ENCODE assay signal across 8 cellular contexts in the genomic region with DNA sequence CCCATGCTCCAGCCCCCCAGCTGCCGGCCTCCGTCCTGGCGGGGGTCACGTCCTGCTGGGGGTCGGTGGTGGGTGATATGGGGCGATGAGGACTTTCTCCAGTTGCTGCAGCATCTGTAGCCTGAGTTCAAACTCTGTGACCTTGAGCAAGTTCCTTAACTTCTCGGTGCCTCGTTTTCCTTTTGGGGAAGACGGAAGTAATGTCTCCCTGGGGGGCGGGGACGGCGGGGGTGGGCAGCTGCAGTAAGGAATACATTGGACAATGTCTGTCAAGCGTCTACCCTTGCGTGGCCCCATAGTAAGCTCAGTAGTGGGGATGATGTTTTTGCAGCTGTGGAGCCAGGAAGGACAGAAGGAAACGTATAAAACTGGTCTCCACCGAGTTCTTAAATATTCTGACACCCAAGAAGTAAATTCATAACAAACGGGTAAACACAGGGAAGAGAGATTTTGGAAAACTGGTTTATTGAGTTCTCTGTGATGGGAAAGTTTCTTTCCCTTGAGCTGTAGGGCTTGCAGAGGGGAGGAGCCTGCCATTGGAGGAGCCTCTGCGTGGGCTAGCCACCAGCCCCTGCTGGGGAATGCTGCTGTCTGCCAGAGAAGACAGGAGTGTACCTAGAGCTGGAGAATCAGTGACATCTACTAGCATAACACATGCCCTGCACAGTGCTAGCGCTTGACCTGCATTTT. TPM values are rescaled to one million over a fixed set of nuclear protein-coding genes. Genes with fewer than 3 reads are reported as not detected.
DNase-seq lines count a peak whose midpoint lies in the region; ATAC-seq and TF ChIP-seq lines count a peak whose summit lies in the region.

No MANE protein-coding gene starts in this region.

- H3K27me3 Mint-ChIP-seq in CD14-positive monocyte (ENCODE audit: low read depth in 3 of 3): peaks cover 6 to 14% (median 9%) of the 10 kb centered on the region in 3 donors

- DNase-seq in CD14-positive monocyte (ENCODE audit: low spot score): peak; percentile 36
- DNase-seq in HuH-7 (ENCODE audit: low spot score): peak; percentile 61
- DNase-seq in cardiac fibroblast (ENCODE audit: low read depth in 2 of 2): peak in 1 of 2 donors; percentile 43
- DNase-seq in hippocampal formation (lab: John Stamatoyannopoulos, UW): no peak
- no peak for DNase-seq in SKM-1 (lab: John Stamatoyannopoulos, UW; ENCODE audit: unreplicated experiment)

- peak overlapping the region; percentile 91 to 94 for H3K27ac ChIP-seq in mucosa of rectum (ENCODE audit: low read depth in 2 of 2, low read length in 2 of 2)

- H3K27me3 ChIP-seq in mucosa of rectum (ENCODE audit: control insufficient read depth in 2 of 2, insufficient read depth in 2 of 2, low read length in 2 of 2): no peaks in the 10 kb centered on the region

- H3K4me1 Mint-ChIP-seq in CD14-positive monocyte: peaks cover 34% of the 10 kb centered on the region

- H3K4me3 ChIP-seq in cardiac fibroblast (replicated peaks in 1 of 2; ENCODE audit: low read depth in 2 of 2, low read length in 2 of 2) (peak overlapping the region; percentile 61 to 72), mucosa of rectum (ENCODE audit: low read length in 2 of 2) (peak overlapping the region; percentile 67 to 87)

- H3K36me3 ChIP-seq in mucosa of rectum (ENCODE audit: control insufficient read depth in 2 of 2, insufficient read depth in 2 of 2, low read length in 2 of 2): peaks cover 0 to 4% of the 10 kb centered on the region in 2 donors

- H3K36me3 Mint-ChIP-seq in CD14-positive monocyte: peaks cover 0 to 6% of the 10 kb centered on the region in 2 donors

- no peak for TF ChIP-seq CTCF in CD14-positive monocyte (IDR thresholded peaks at IDR 0.05)
- no peak for TF ChIP-seq CTCF in cardiac fibroblast (IDR thresholded peaks at IDR 0.05; ENCODE audit: low read depth, low read length)

- peak overlapping the region; percentile 82 to 85 for H3K4me3 Mint-ChIP-seq in CD14-positive monocyte

- H3K9me3 ChIP-seq in mucosa of rectum (ENCODE audit: control insufficient read depth in 2 of 2, low read length in 2 of 2): no peaks in the 10 kb centered on the region

- H3K4me1 ChIP-seq in mucosa of rectum (ENCODE audit: control insufficient read depth in 2 of 2, insufficient read depth in 2 of 2, low read length in 2 of 2): peaks cover 30 to 35% of the 10 kb centered on the region in 2 donors

- intact Hi-C loops in CD14-positive monocyte (cut with micrococcal nuclease): loop anchor here in 1 of 2 donors (5.0 to 10.0 kb wide), 2 partner anchors 188 to 336 kb away; a partner anchor contains a TSS

- H3K9me3 Mint-ChIP-seq in CD14-positive monocyte: peaks cover 0 to 2% (median 0%) of the 10 kb centered on the region in 7 donors

- no peak for ATAC-seq in GM21528 (IDR thresholded peaks at IDR 0.05; ENCODE audit: low FRiP score, unreplicated experiment)
- ATAC-seq in HG02885 (IDR thresholded peaks at IDR 0.05; ENCODE audit: poor library complexity, unreplicated experiment): no peak

- peak overlapping the region; percentile 87 to 93 for H3K9ac ChIP-seq in mucosa of rectum (ENCODE audit: low read depth in 1 of 2, low read length in 2 of 2)

- peak overlapping the region in 5 of 7 donors; percentile 37 to 75 (median 53) for H3K27ac Mint-ChIP-seq in CD14-positive monocyte

RNA-seq across cellular contexts. Expression of a gene that starts 1.0 kb away (rescaled TPM):
- 10 to 100 TPM; 27.6 to 32.0 TPM for polyA plus RNA-seq in CD14-positive monocyte

RNA-seq across cellular contexts. Expression of a gene that starts 23.0 kb away (rescaled TPM):
- polyA plus RNA-seq in CD14-positive monocyte: not detected

Comparison
In these comparisons a context has a peak if more than half of its experiments do, and no peak if none do; other contexts are left out.
1. DNase-seq: peak in CD14-positive monocyte (single experiment) and HuH-7 (single experiment); none in hippocampal formation (0 of 2) and SKM-1 (single experiment).